ENCODE assay signal across 32 cellular contexts in the genomic region with DNA sequence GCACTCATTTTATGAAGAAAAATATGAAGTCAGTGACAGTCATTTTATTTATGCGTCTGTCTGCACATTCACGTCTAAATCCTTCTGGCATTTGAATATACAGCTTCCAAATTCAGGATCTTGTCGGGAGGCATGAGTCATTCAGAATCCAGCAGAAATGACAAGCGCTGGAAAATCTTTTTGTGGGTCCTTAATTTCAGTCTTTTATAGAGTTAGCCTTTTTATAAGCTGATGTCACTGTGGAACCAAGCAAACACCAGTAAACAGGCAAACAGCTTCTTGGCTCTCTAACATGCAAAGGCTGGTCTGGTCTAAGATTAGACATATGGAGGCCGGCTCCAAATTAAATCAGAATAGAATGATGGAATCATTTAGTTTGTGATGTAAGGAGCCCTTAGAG.
"Had no signal": no experiment of that assay in that cellular context is flagged by ENCODE, and none has a peak within 500 bp of the region (broad histone marks: within the 10 kb centered on the region; RNA-seq: fewer than 3 reads in every experiment).

No MANE protein-coding gene starts in this region.

- FAIRE-seq: colon, frontal cortex had no signal

- H3K27me3 Mint-ChIP-seq: activated CD4-positive, alpha-beta memory T cell treated with anti-CD3 and anti-CD28 coated beads for 36 hours; activated CD4-positive, alpha-beta T cell treated with anti-CD3 and anti-CD28 coated beads for 36 hours; activated CD4-positive, alpha-beta T cell treated with anti-CD3 and anti-CD28 coated beads, Interleukin-2, amount 10 ng/mL, durations not matched to agents 24 days and 14 days; activated CD8-positive, alpha-beta memory T cell treated with anti-CD3 and anti-CD28 coated beads, Interleukin-2, amount 10 ng/mL, durations not matched to agents 7 days and 5 days; activated naive CD4-positive, alpha-beta T cell treated with anti-CD3 and anti-CD28 coated beads, Interleukin-2, amount 50 U/mL, for 24 hours; activated naive CD8-positive, alpha-beta T cell treated with anti-CD3 and anti-CD28 coated beads for 36 hours; activated naive CD8-positive, alpha-beta T cell treated with anti-CD3 and anti-CD28 coated beads, Interleukin-2, amount 50 U/mL, for 24 hours; activated T-cell treated with anti-CD3 and anti-CD28 coated beads, Interleukin-2, amount 50 U/mL, for 24 hours; effector memory CD8-positive, alpha-beta T cell; T-helper 17 cell had no signal

- DNase-seq: activated CD4-positive, alpha-beta memory T cell treated with anti-CD3 and anti-CD28 coated beads for 36 hours; activated CD4-positive, alpha-beta T cell treated with anti-CD3 and anti-CD28 coated beads for 36 hours; activated CD4-positive, alpha-beta T cell treated with anti-CD3 and anti-CD28 coated beads, Interleukin-2, amount 10 ng/mL, durations not matched to agents 24 days and 14 days; activated CD4-positive, CD25-positive, alpha-beta regulatory T cell; activated CD4-positive, CD25-positive, alpha-beta regulatory T cell treated with anti-CD3 and anti-CD28 coated beads, Interleukin-2, amount 50 U/mL, for 72 hours; activated CD8-positive, alpha-beta memory T cell treated with anti-CD3 and anti-CD28 coated beads, Interleukin-2, amount 10 ng/mL, durations not matched to agents 7 days and 5 days; activated CD8-positive, alpha-beta memory T cell treated with anti-CD3 and anti-CD28 coated beads, Interleukin-2, amount 50 U/mL, for 48 hours; activated CD8-positive, alpha-beta T cell treated with anti-CD3 and anti-CD28 coated beads, Interleukin-2, amount 10 ng/mL, durations not matched to agents 7 days and 5 days; activated effector memory CD4-positive, alpha-beta T cell treated with Interleukin-2 at 50 U/mL for 16 hours; activated gamma-delta T cell treated with Interleukin-2 at 50 U/mL for 16 hours; activated naive CD4-positive, alpha-beta T cell treated with Interleukin-2 at 50 U/mL for 16 hours; activated naive CD8-positive, alpha-beta T cell treated with anti-CD3 and anti-CD28 coated beads for 36 hours; activated naive CD8-positive, alpha-beta T cell treated with anti-CD3 and anti-CD28 coated beads, Interleukin-2, amount 50 U/mL, for 24 hours; activated T-cell treated with anti-CD3 and anti-CD28 coated beads for 4 hours; activated T-cell treated with anti-CD3 and anti-CD28 coated beads, Interleukin-2, amount 50 U/mL, for 24 hours; activated T-cell treated with anti-CD3 and anti-CD28 coated beads, Interleukin-2, amount 50 U/mL, for 72 hours; adrenal gland; amygdala; aorta; body of pancreas; cortex of kidney; dermis blood vessel endothelial cell; effector CD4-positive, alpha-beta T cell; effector memory CD8-positive, alpha-beta T cell; esophagus squamous epithelium; T-helper 1 cell; T-helper 17 cell; T1000 had no signal

- ATAC-seq: activated CD4-positive, alpha-beta T cell treated with anti-CD3 and anti-CD28 coated beads for 36 hours; activated CD8-positive, alpha-beta memory T cell treated with anti-CD3 and anti-CD28 coated beads, Interleukin-2, amount 10 ng/mL, durations not matched to agents 7 days and 5 days; activated CD8-positive, alpha-beta T cell treated with anti-CD3 and anti-CD28 coated beads, Interleukin-2, amount 10 ng/mL, durations not matched to agents 7 days and 5 days; activated naive CD8-positive, alpha-beta T cell treated with anti-CD3 and anti-CD28 coated beads, Interleukin-2, amount 50 U/mL, for 24 hours; activated T-cell treated with anti-CD3 and anti-CD28 coated beads, Interleukin-2, amount 50 U/mL, for 72 hours; body of pancreas; effector memory CD8-positive, alpha-beta T cell; T-helper 17 cell had no signal

- H3K9me3 Mint-ChIP-seq: activated CD4-positive, alpha-beta T cell treated with anti-CD3 and anti-CD28 coated beads, Interleukin-2, amount 10 ng/mL, durations not matched to agents 24 days and 14 days; activated naive CD8-positive, alpha-beta T cell treated with anti-CD3 and anti-CD28 coated beads for 36 hours; T-helper 2 cell treated with Interferon-gamma antibody and Interleukin-4, amounts not matched to agents 5 μg/mL and 100 μg/mL, for 36 hours had no signal

- H3K27ac Mint-ChIP-seq: activated CD4-positive, alpha-beta memory T cell treated with anti-CD3 and anti-CD28 coated beads for 36 hours; activated CD4-positive, alpha-beta T cell treated with anti-CD3 and anti-CD28 coated beads for 36 hours; activated CD4-positive, alpha-beta T cell treated with anti-CD3 and anti-CD28 coated beads, Interleukin-2, amount 10 ng/mL, durations not matched to agents 24 days and 14 days; activated CD8-positive, alpha-beta memory T cell treated with anti-CD3 and anti-CD28 coated beads, Interleukin-2, amount 10 ng/mL, durations not matched to agents 7 days and 5 days; activated CD8-positive, alpha-beta T cell treated with anti-CD3 and anti-CD28 coated beads, Interleukin-2, amount 10 ng/mL, durations not matched to agents 7 days and 5 days; activated naive CD4-positive, alpha-beta T cell treated with anti-CD3 and anti-CD28 coated beads, Interleukin-2, amount 50 U/mL, for 24 hours; activated naive CD8-positive, alpha-beta T cell treated with anti-CD3 and anti-CD28 coated beads for 36 hours; activated naive CD8-positive, alpha-beta T cell treated with anti-CD3 and anti-CD28 coated beads, Interleukin-2, amount 50 U/mL, for 24 hours; activated T-cell treated with anti-CD3 and anti-CD28 coated beads, Interleukin-2, amount 50 U/mL, for 24 hours; activated T-cell treated with anti-CD3 and anti-CD28 coated beads, Interleukin-2, amount 50 U/mL, for 72 hours; effector memory CD8-positive, alpha-beta T cell; T-helper 17 cell; T-helper 2 cell treated with Interferon-gamma antibody and Interleukin-4, amounts not matched to agents 5 μg/mL and 100 μg/mL, for 36 hours had no signal

- H3K4me1 Mint-ChIP-seq: activated CD4-positive, alpha-beta T cell treated with anti-CD3 and anti-CD28 coated beads for 36 hours; activated CD4-positive, alpha-beta T cell treated with anti-CD3 and anti-CD28 coated beads, Interleukin-2, amount 10 ng/mL, durations not matched to agents 24 days and 14 days; activated CD8-positive, alpha-beta memory T cell treated with anti-CD3 and anti-CD28 coated beads, Interleukin-2, amount 10 ng/mL, durations not matched to agents 7 days and 5 days; activated naive CD4-positive, alpha-beta T cell treated with anti-CD3 and anti-CD28 coated beads, Interleukin-2, amount 50 U/mL, for 24 hours; activated naive CD8-positive, alpha-beta T cell treated with anti-CD3 and anti-CD28 coated beads for 36 hours; activated naive CD8-positive, alpha-beta T cell treated with anti-CD3 and anti-CD28 coated beads, Interleukin-2, amount 50 U/mL, for 24 hours; T-helper 17 cell had no signal

- H3K4me3 Mint-ChIP-seq: activated CD4-positive, alpha-beta memory T cell treated with anti-CD3 and anti-CD28 coated beads for 36 hours; activated CD4-positive, alpha-beta T cell treated with anti-CD3 and anti-CD28 coated beads for 36 hours; activated CD4-positive, alpha-beta T cell treated with anti-CD3 and anti-CD28 coated beads, Interleukin-2, amount 10 ng/mL, durations not matched to agents 24 days and 14 days; activated CD8-positive, alpha-beta memory T cell treated with anti-CD3 and anti-CD28 coated beads, Interleukin-2, amount 10 ng/mL, durations not matched to agents 7 days and 5 days; activated CD8-positive, alpha-beta T cell treated with anti-CD3 and anti-CD28 coated beads, Interleukin-2, amount 10 ng/mL, durations not matched to agents 7 days and 5 days; activated naive CD4-positive, alpha-beta T cell treated with anti-CD3 and anti-CD28 coated beads, Interleukin-2, amount 50 U/mL, for 24 hours; activated naive CD8-positive, alpha-beta T cell treated with anti-CD3 and anti-CD28 coated beads for 36 hours; activated naive CD8-positive, alpha-beta T cell treated with anti-CD3 and anti-CD28 coated beads, Interleukin-2, amount 50 U/mL, for 24 hours; activated T-cell treated with anti-CD3 and anti-CD28 coated beads, Interleukin-2, amount 50 U/mL, for 24 hours; activated T-cell treated with anti-CD3 and anti-CD28 coated beads, Interleukin-2, amount 50 U/mL, for 72 hours; effector memory CD8-positive, alpha-beta T cell; T-helper 17 cell; T-helper 2 cell treated with Interferon-gamma antibody and Interleukin-4, amounts not matched to agents 5 μg/mL and 100 μg/mL, for 36 hours had no signal

- H3K36me3 Mint-ChIP-seq: activated CD4-positive, alpha-beta memory T cell treated with anti-CD3 and anti-CD28 coated beads for 36 hours; activated CD8-positive, alpha-beta memory T cell treated with anti-CD3 and anti-CD28 coated beads, Interleukin-2, amount 10 ng/mL, durations not matched to agents 7 days and 5 days; activated naive CD4-positive, alpha-beta T cell treated with anti-CD3 and anti-CD28 coated beads, Interleukin-2, amount 50 U/mL, for 24 hours had no signal
